11 cellular contexts compared by ENCODE assay signal in genomic region chr5:151278845-151279244, GRCh38. TPM values are rescaled to one million over a fixed set of nuclear protein-coding genes. Genes with fewer than 3 reads are reported as not detected.
"Had no signal": no experiment of that assay in that cellular context is flagged by ENCODE, and none has a peak within 500 bp of the region (broad histone marks: within the 10 kb centered on the region; RNA-seq: fewer than 3 reads in every experiment).

No MANE protein-coding gene starts in this region.

- H3K27ac ChIP-seq: GM23248 had no signal

- H3K9me3 Mint-ChIP-seq: GM23338, H9, HFFc6 had no signal

- H3K9me3 ChIP-seq: HAP-1 had no signal

- H2AFZ ChIP-seq: GM23248, GM23338 had no signal

- H3K27ac Mint-ChIP-seq: GM23338, H9, HFFc6 had no signal

- H3K4me3 Mint-ChIP-seq: GM23338, H9, HFFc6 had no signal

- DNase-seq: GM23248, GOT3, H7, H9, HCEC 1CT, HFFc6 had no signal

- H3K4me1 ChIP-seq: HAP-1 had no signal

- H3K9ac ChIP-seq: GM23248 had no signal

- H3K4me2 ChIP-seq: GM23338 had no signal

- H3K36me3 ChIP-seq: HAP-1 had no signal

- H3K4me3 ChIP-seq: GM23248, GM23338, HAP-1 had no signal

- ATAC-seq: GM23338, HCT116 had no signal

RNA-seq across cellular contexts. Expression of gene SLC36A3, which starts 24.7 kb away (rescaled TPM):
- total RNA-seq: GM23248, GM23338, H1, H4, H7, H9, HFFc6 had no signal
- polyA plus RNA-seq: GM23248, GM23338, H1 had no signal
